ENCODE assay signal across 1 cellular context in the genomic region with DNA sequence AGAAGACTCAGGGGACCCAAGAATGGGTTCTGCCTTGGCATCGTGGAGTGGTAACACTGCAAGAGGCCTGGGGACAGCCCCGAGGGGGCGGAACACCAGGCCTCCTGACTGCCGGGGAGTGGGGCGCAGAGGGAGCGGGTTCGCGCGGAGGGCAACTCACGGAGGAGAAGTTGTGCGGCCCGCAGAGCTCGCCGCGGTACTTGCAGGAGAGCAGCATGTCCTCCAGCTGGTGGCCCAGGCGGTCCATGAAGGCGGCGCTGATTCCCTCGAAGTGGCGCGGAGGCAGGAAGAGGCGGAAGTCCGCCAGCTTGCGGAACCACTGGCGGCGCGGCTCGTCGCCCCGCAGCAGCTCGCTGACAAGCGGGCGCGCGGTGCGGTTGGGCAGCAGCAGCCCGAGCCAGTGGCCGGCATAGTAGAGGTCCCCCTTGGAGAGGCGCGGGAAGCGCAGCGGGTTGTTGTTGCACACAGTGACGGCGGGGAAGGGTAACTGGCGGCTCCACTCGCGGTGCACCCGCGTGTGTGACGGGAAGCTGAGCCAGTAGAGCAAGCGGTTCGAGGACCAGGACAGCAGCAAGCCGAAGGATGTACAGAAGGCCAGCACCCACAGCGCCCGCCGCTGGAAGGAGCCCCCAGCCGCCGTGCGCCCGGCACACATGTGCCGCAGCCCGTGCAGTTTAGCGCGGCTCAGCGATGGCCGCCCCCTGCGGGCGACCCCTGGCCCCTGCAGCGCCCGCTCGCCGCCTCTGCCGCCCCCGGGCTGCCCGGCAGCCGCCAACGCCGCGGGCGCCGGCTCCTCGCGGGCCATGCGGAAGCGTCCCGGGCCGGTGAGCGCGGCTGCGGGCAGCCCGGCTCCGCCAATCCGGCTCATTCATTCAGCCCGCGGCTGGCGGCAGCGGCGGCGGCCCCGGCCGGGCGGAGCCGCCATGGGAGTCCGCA.
TF ChIP-seq lines count a peak whose summit lies in the region.

No MANE protein-coding gene starts in this region.

TF ChIP-seq in neural cell, 6 proteins besides CTCF, POLR2A, EP300 and RAD21 (continued from another document):
- TF ChIP-seq, protein P1, sequence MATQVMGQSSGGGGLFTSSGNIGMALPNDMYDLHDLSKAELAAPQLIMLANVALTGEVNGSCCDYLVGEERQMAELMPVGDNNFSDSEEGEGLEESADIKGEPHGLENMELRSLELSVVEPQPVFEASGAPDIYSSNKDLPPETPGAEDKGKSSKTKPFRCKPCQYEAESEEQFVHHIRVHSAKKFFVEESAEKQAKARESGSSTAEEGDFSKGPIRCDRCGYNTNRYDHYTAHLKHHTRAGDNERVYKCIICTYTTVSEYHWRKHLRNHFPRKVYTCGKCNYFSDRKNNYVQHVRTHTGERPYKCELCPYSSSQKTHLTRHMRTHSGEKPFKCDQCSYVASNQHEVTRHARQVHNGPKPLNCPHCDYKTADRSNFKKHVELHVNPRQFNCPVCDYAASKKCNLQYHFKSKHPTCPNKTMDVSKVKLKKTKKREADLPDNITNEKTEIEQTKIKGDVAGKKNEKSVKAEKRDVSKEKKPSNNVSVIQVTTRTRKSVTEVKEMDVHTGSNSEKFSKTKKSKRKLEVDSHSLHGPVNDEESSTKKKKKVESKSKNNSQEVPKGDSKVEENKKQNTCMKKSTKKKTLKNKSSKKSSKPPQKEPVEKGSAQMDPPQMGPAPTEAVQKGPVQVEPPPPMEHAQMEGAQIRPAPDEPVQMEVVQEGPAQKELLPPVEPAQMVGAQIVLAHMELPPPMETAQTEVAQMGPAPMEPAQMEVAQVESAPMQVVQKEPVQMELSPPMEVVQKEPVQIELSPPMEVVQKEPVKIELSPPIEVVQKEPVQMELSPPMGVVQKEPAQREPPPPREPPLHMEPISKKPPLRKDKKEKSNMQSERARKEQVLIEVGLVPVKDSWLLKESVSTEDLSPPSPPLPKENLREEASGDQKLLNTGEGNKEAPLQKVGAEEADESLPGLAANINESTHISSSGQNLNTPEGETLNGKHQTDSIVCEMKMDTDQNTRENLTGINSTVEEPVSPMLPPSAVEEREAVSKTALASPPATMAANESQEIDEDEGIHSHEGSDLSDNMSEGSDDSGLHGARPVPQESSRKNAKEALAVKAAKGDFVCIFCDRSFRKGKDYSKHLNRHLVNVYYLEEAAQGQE (IDR thresholded peaks at IDR 0.05; ENCODE audit: borderline replicate concordance): no peak
- TF ChIP-seq MXI1 (conservative IDR thresholded peaks at IDR 0.05; ENCODE audit: poor library complexity, severe bottlenecking): peak; percentile 54
